In genomic region chr17:5468075-5468473, GRCh38 we compare ENCODE assay signal across 1 cellular context.
A peak's percentile ranks its signal among the peaks of the same experiment; 100 is the strongest.
TF ChIP-seq lines count a peak whose summit lies in the region.

No MANE protein-coding gene starts in this region.

TF ChIP-seq in HepG2, 621 proteins besides CTCF, POLR2A, EP300 and RAD21:
- TF ChIP-seq ZNF841 (CRISPR knock-in tag; IDR thresholded peaks at IDR 0.05; ENCODE audit: borderline replicate concordance) (0 out of 2 replicates have a peak, but pooled peaks have one; percentile 52), FOXC1 (CRISPR knock-in tag; IDR thresholded peaks at IDR 0.05; ENCODE audit: borderline replicate concordance) (no peak), NFE2L1 (CRISPR knock-in tag; IDR thresholded peaks at IDR 0.05; ENCODE audit: borderline replicate concordance) (0 out of 2 replicates have a peak, but pooled peaks have one; percentile 8), PRDM10 (CRISPR knock-in tag; IDR thresholded peaks at IDR 0.05; ENCODE audit: low read depth) (0 out of 2 replicates have a peak, but pooled peaks have one; percentile 1), ZBTB7A (CRISPR knock-in tag; IDR thresholded peaks at IDR 0.05) (0 out of 2 replicates have a peak, but pooled peaks have one; percentile 26), ZNF709 (CRISPR knock-in tag; IDR thresholded peaks at IDR 0.05) (no peak), MLXIP (CRISPR knock-in tag; IDR thresholded peaks at IDR 0.05; ENCODE audit: borderline replicate concordance) (0 out of 2 replicates have a peak, but pooled peaks have one; percentile 2)
